ENCODE assay signal across 14 cellular contexts in genomic region chr20:35823147-35823546, GRCh38. TPM values are rescaled to one million over a fixed set of nuclear protein-coding genes. Genes with fewer than 3 reads are reported as not detected.
A peak's percentile ranks its signal among the peaks of the same experiment; 100 is the strongest.
DNase-seq lines count a peak whose midpoint lies in the region; ATAC-seq and TF ChIP-seq lines count a peak whose summit lies in the region.
"Had no signal": no experiment of that assay in that cellular context is flagged by ENCODE, and none has a peak within 500 bp of the region (broad histone marks: within the 10 kb centered on the region; RNA-seq: fewer than 3 reads in every experiment).

No MANE protein-coding gene starts in this region.

- dilution Hi-C loops in IMR-90 (cut with HindIII; ENCODE audit: low sequenced_read_pairs, unreplicated experiment): no loop called here

- H3K4me1 ChIP-seq in IMR-90 (ENCODE audit: control insufficient read depth, insufficient read depth, low read length): peaks cover 19% of the 10 kb centered on the region

- H3K56ac ChIP-seq in IMR-90 (ENCODE audit: extremely low read depth, insufficient read depth, low read length): no peak overlapping the region

- H3K9me1 ChIP-seq in IMR-90 (ENCODE audit: insufficient read depth, low read length): peaks cover 11% of the 10 kb centered on the region

- H2AK5ac ChIP-seq in IMR-90 (ENCODE audit: low read depth, low read length): 0 out of 2 replicates have a peak overlapping the region, but pooled peaks have one; percentile 20

- TF ChIP-seq CTCF in IMR-90 (conservative IDR thresholded peaks at IDR 0.05; ENCODE audit: low read depth, low read length): no peak

- no peak overlapping the region for H4K91ac ChIP-seq in IMR-90 (ENCODE audit: insufficient read depth, low read depth, low read length)

- no CpG with 5 or more reads among the region's 6 CpGs for WGBS in IMR-90 (ENCODE audit: extremely low coverage in 2 of 2, insufficient read length in 1 of 2), 2 experiments

- no peak overlapping the region; the same call in 1 of the 2 replicates for H3K18ac ChIP-seq in IMR-90 (ENCODE audit: low read depth, low read length)

- no peak overlapping the region for H3K14ac ChIP-seq in IMR-90 (replicated peaks; ENCODE audit: low read depth, low read length)

- H4K8ac ChIP-seq in IMR-90 (ENCODE audit: low read depth in 2 of 2, low read length in 2 of 2): no peak overlapping the region

- peaks cover 2% of the 10 kb centered on the region for H3K9me3 ChIP-seq in IMR-90 (ENCODE audit: control insufficient read depth, insufficient read depth, low read length)
- H3K9me3 ChIP-seq: BLaER1 treated with 17β-estradiol and CSF1 and Interleukin-3, amounts not matched to agents 10 nM and 100 nM had no signal

- ATAC-seq in IMR-90 (ENCODE audit: low read depth): no peak

- H3K79me1 ChIP-seq in IMR-90 (ENCODE audit: low read depth in 1 of 2, low read length in 2 of 2): peaks cover 31 to 81% of the 10 kb centered on the region in 2 experiments

- POLR2A ChIA-PET in IMR-90 (lab: Charles Lee; ENCODE audit: unreplicated experiment): interaction anchor here (0.5 to 0.6 kb wide), 2 partner anchors 46 to 81 kb away, joined by 3 to 7 read pairs; partner anchors contain the start of gene RBM39

- H3K4me2 ChIP-seq in IMR-90 (ENCODE audit: low read depth, low read length): no peak overlapping the region
- H3K4me2 ChIP-seq: BLaER1 treated with 17β-estradiol and CSF1 and Interleukin-3, amounts not matched to agents 10 nM and 100 nM had no signal

- no peaks in the 10 kb centered on the region for H3K9me3 Mint-ChIP-seq in activated T-helper 2 cell treated with anti-CD3 and anti-CD28 coated beads, Interferon-gamma antibody, Interleukin-2, Interleukin-4, amounts not matched to agents 10 μg/mL and 5 μg/mL and 100 μg/mL, durations not matched to agents 14 hours and 24 hours and 36 hours

- no peak overlapping the region for H3K4me3 Mint-ChIP-seq in activated T-helper 2 cell treated with anti-CD3 and anti-CD28 coated beads, Interferon-gamma antibody, Interleukin-2, Interleukin-4, amounts not matched to agents 10 μg/mL and 5 μg/mL and 100 μg/mL, durations not matched to agents 14 hours and 24 hours and 36 hours (ENCODE audit: low read depth)

- no peaks in the 10 kb centered on the region for H3K27me3 Mint-ChIP-seq in activated T-helper 2 cell treated with anti-CD3 and anti-CD28 coated beads, Interferon-gamma antibody, Interleukin-2, Interleukin-4, amounts not matched to agents 10 μg/mL and 5 μg/mL and 100 μg/mL, durations not matched to agents 14 hours and 24 hours and 36 hours (ENCODE audit: low read depth)

- no peak overlapping the region for H4K5ac ChIP-seq in IMR-90 (ENCODE audit: low read depth, low read length)

- no peak overlapping the region for H3K27ac Mint-ChIP-seq in activated T-helper 2 cell treated with anti-CD3 and anti-CD28 coated beads, Interferon-gamma antibody, Interleukin-2, Interleukin-4, amounts not matched to agents 10 μg/mL and 5 μg/mL and 100 μg/mL, durations not matched to agents 14 hours and 24 hours and 36 hours

- intact Hi-C loops in IMR-90 (cut with micrococcal nuclease): loop anchor here (5.0 kb wide), 1 partner anchor 71 kb away; no protein-coding TSS in a partner anchor
- intact Hi-C loops in activated T-helper 2 cell treated with anti-CD3 and anti-CD28 coated beads, Interferon-gamma antibody, Interleukin-2, Interleukin-4, amounts not matched to agents 10 μg/mL and 5 μg/mL and 100 μg/mL, durations not matched to agents 14 hours and 24 hours and 36 hours (cut with micrococcal nuclease): no loop called here

- no peak overlapping the region for H2AK9ac ChIP-seq in IMR-90 (replicated peaks; ENCODE audit: low read depth, low read length, poor library complexity)

- no peak overlapping the region for H3K23ac ChIP-seq in IMR-90 (ENCODE audit: low read depth, low read length)

- TF ChIP-seq POLR2A in IMR-90 (IDR thresholded peaks at IDR 0.05; ENCODE audit: low read depth, low read length): no peak

- in situ Hi-C loops in IMR-90 (cut with MboI; ENCODE audit: low sequenced_read_pairs): no loop called here

- CTCF ChIA-PET in IMR-90 (lab: Yijun Ruan, JAX): no interaction called here

- no peak overlapping the region for H2AFZ ChIP-seq in IMR-90 (replicated peaks; ENCODE audit: low read length, poor library complexity)

- H2BK20ac ChIP-seq in IMR-90 (ENCODE audit: low read depth, low read length): no peak overlapping the region

- BruUV-seq in IMR-90 (replicated peaks; lab: Mats Ljungman, UMichigan): no TSS peak

- H3K4me3 ChIP-seq in IMR-90 (ENCODE audit: insufficient read depth, low read depth, low read length): no peak overlapping the region
- H3K4me3 ChIP-seq: BLaER1 treated with 17β-estradiol and CSF1 and Interleukin-3, amounts not matched to agents 10 nM and 100 nM had no signal

- no peak overlapping the region for H3K9ac ChIP-seq in IMR-90 (ENCODE audit: low read depth, low read length)
- H3K9ac ChIP-seq: BLaER1 treated with 17β-estradiol and CSF1 and Interleukin-3, amounts not matched to agents 10 nM and 100 nM had no signal

- peaks cover 6% of the 10 kb centered on the region; the same call in 1 of the 2 replicates for H4K20me1 ChIP-seq in IMR-90 (ENCODE audit: insufficient read depth, low read length)

- H3K27me3 ChIP-seq in IMR-90 (ENCODE audit: control insufficient read depth, insufficient read depth, low read length): no peaks in the 10 kb centered on the region
- H3K27me3 ChIP-seq: BLaER1 treated with 17β-estradiol and CSF1 and Interleukin-3, amounts not matched to agents 10 nM and 100 nM had no signal

- DNase-seq in ELR (ENCODE audit: low read depth) (peak; percentile 24), IMR-90 (no peak), amniotic epithelial cell (ENCODE audit: low read depth) (peak; percentile 78), iris pigment epithelial cell (ENCODE audit: low read depth) (peak; percentile 61), islet precursor cell (no peak), dedifferentiated amniotic fluid mesenchymal stem cell (ENCODE audit: extremely low spot score) (no peak)
- no peak for DNase-seq in activated T-helper 2 cell treated with anti-CD3 and anti-CD28 coated beads, Interferon-gamma antibody, Interleukin-2, Interleukin-4, amounts not matched to agents 10 μg/mL and 5 μg/mL and 100 μg/mL, durations not matched to agents 14 hours and 24 hours and 36 hours (ENCODE audit: low spot score)
- DNase-seq: HCEC 1CT, KBM-7, NCI-H1105 treated with DMSO at 0.1 percent for 48 hours, NCI-H187 treated with DMSO at 0.1 percent for 48 hours, NCI-H2171 treated with DMSO at 0.1 percent for 48 hours, NCI-H510A treated with DMSO at 0.1 percent for 48 hours had no signal

- peaks cover 27% of the 10 kb centered on the region for H3K36me3 Mint-ChIP-seq in activated T-helper 2 cell treated with anti-CD3 and anti-CD28 coated beads, Interferon-gamma antibody, Interleukin-2, Interleukin-4, amounts not matched to agents 10 μg/mL and 5 μg/mL and 100 μg/mL, durations not matched to agents 14 hours and 24 hours and 36 hours (ENCODE audit: low read depth)

- peaks cover 24% of the 10 kb centered on the region for H3K4me1 Mint-ChIP-seq in activated T-helper 2 cell treated with anti-CD3 and anti-CD28 coated beads, Interferon-gamma antibody, Interleukin-2, Interleukin-4, amounts not matched to agents 10 μg/mL and 5 μg/mL and 100 μg/mL, durations not matched to agents 14 hours and 24 hours and 36 hours (ENCODE audit: low read depth)

- TF ChIP-seq RAD21 in IMR-90 (IDR thresholded peaks at IDR 0.05; ENCODE audit: low read length): no peak

- no peak overlapping the region for H2BK120ac ChIP-seq in IMR-90 (ENCODE audit: low read depth, low read length)

- no peaks in the 10 kb centered on the region for H3K36me3 ChIP-seq in IMR-90 (ENCODE audit: control insufficient read depth, insufficient read depth, low read length)

- peak overlapping the region; percentile 48 for H2BK5ac ChIP-seq in IMR-90 (ENCODE audit: low read depth, low read length, poor library complexity, severe bottlenecking)

- no peak overlapping the region for H2BK15ac ChIP-seq in IMR-90 (ENCODE audit: low read depth, low read length)

- H3K27ac ChIP-seq in IMR-90 (ENCODE audit: insufficient read depth, low read length): no peak overlapping the region
- H3K27ac ChIP-seq: BLaER1 treated with 17β-estradiol and CSF1 and Interleukin-3, amounts not matched to agents 10 nM and 100 nM had no signal

- no peak overlapping the region for H3K4ac ChIP-seq in IMR-90 (ENCODE audit: low read depth, low read length)

TF ChIP-seq in IMR-90, 13 proteins besides CTCF, POLR2A, EP300 and RAD21 (continues in another document):
- no peak for TF ChIP-seq RFX5 (IDR thresholded peaks at IDR 0.05; ENCODE audit: low read depth, low read length)
- TF ChIP-seq RCOR1 (IDR thresholded peaks at IDR 0.05; ENCODE audit: insufficient replicate concordance, low read length): no peak
- no peak for TF ChIP-seq CEBPB (IDR thresholded peaks at IDR 0.05; ENCODE audit: low read depth, low read length)
- TF ChIP-seq, protein P1, sequence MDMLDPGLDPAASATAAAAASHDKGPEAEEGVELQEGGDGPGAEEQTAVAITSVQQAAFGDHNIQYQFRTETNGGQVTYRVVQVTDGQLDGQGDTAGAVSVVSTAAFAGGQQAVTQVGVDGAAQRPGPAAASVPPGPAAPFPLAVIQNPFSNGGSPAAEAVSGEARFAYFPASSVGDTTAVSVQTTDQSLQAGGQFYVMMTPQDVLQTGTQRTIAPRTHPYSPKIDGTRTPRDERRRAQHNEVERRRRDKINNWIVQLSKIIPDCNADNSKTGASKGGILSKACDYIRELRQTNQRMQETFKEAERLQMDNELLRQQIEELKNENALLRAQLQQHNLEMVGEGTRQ (IDR thresholded peaks at IDR 0.05; ENCODE audit: low read depth, low read length): no peak
- TF ChIP-seq MAZ (IDR thresholded peaks at IDR 0.05; ENCODE audit: borderline replicate concordance, low read depth, low read length): no peak
- TF ChIP-seq CHD1 (IDR thresholded peaks at IDR 0.05; ENCODE audit: low read depth, low read length): no peak
- no peak for TF ChIP-seq MAFK (IDR thresholded peaks at IDR 0.05; ENCODE audit: low read depth, low read length)
- no peak for TF ChIP-seq NFE2L2 (IDR thresholded peaks at IDR 0.05; ENCODE audit: low read depth, low read length)
- TF ChIP-seq BHLHE40 (IDR thresholded peaks at IDR 0.05; ENCODE audit: low read depth, low read length): no peak
- TF ChIP-seq MXI1 (IDR thresholded peaks at IDR 0.05; ENCODE audit: borderline replicate concordance, low read depth, low read length): no peak
- no peak for TF ChIP-seq SMC3 (IDR thresholded peaks at IDR 0.05; ENCODE audit: low read depth, low read length)
- TF ChIP-seq FOS (IDR thresholded peaks at IDR 0.05; ENCODE audit: low read depth, low read length): no peak

RNA-seq across cellular contexts. Expression of gene PHF20, which starts 51.3 kb away (rescaled TPM):
- 22.0 and 30.3 TPM in 2 replicates for total RNA-seq in IMR-90 (2012; rRNA removed)
- 22.5 and 23.6 TPM in 2 replicates for polyA plus RNA-seq in IMR-90 (2012; rRNA removed)
- 19.8 and 29.5 TPM in 2 replicates for polyA plus RNA-seq in IMR-90 (2012; cell fraction: cytosol; rRNA removed)
- polyA plus RNA-seq in IMR-90 (2012; cell fraction: nucleus; rRNA removed; ENCODE audit: low replicate concordance): 13.4 and 14.4 TPM in 2 replicates
- 55.1 and 64.3 TPM in 2 replicates for total RNA-seq in activated T-helper 2 cell treated with anti-CD3 and anti-CD28 coated beads, Interferon-gamma antibody, Interleukin-2, Interleukin-4, amounts not matched to agents 10 μg/mL and 5 μg/mL and 100 μg/mL, durations not matched to agents 14 hours and 24 hours and 36 hours

Comparison
In these comparisons a context has a peak if more than half of its experiments do, and no peak if none do; other contexts are left out.
1. DNase-seq: peak in ELR (single experiment), amniotic epithelial cell (single experiment) and iris pigment epithelial cell (single experiment); none in IMR-90 (single experiment), islet precursor cell (single experiment), dedifferentiated amniotic fluid mesenchymal stem cell (single experiment) and activated T-helper 2 cell treated with anti-CD3 and anti-CD28 coated beads, Interferon-gamma antibody, Interleukin-2, Interleukin-4, amounts not matched to agents 10 μg/mL and 5 μg/mL and 100 μg/mL, durations not matched to agents 14 hours and 24 hours and 36 hours (single experiment).